13 cellular contexts compared by ENCODE assay signal in genomic region chr20:12053348-12053747, GRCh38.
DNase-seq lines count a peak whose midpoint lies in the region; ATAC-seq, FAIRE-seq and TF ChIP-seq lines count a peak whose summit lies in the region.
"Had no signal": no experiment of that assay in that cellular context is flagged by ENCODE, and none has a peak within 500 bp of the region (broad histone marks: within the 10 kb centered on the region; RNA-seq: fewer than 3 reads in every experiment).

No MANE protein-coding gene starts in this region.

- H3K27ac ChIP-seq in MM.1S (ENCODE audit: low read length) (peak overlapping the region; percentile 90), GM12878 (ENCODE audit: control insufficient read depth, insufficient read depth) (no peak overlapping the region)
- H3K27ac ChIP-seq: coronary artery, thoracic aorta had no signal

- H3K4me1 ChIP-seq in MM.1S (ENCODE audit: low read length): peaks cover 50% of the 10 kb centered on the region
- no peaks in the 10 kb centered on the region for H3K4me1 ChIP-seq in GM12878 (ENCODE audit: control insufficient read depth, insufficient read depth, low read length)

- H3K27me3 ChIP-seq in MM.1S (replicated peaks; ENCODE audit: insufficient read depth, low read length) (no peaks in the 10 kb centered on the region), GM12878 (replicated peaks in 1 of 2; ENCODE audit: control insufficient read depth in 2 of 2, insufficient read depth in 2 of 2, low read length in 1 of 2) (no peaks in the 10 kb centered on the region)

- peaks cover 3% of the 10 kb centered on the region; the same call in 1 of the 2 replicates for H3F3A ChIP-seq in MM.1S (ENCODE audit: insufficient read depth, low read length)

- SMC1A ChIA-PET in GM12878 (lab: Charles Lee; ENCODE audit: uncharacterized antibody, unreplicated experiment): no interaction called here

- ATAC-seq in GM12878 (peak; percentile 36), memory B cell (ENCODE audit: low read depth) (peak; percentile 44), HG02642 (IDR thresholded peaks at IDR 0.05; ENCODE audit: poor library complexity, unreplicated experiment) (no peak), GM18498 (IDR thresholded peaks at IDR 0.05; ENCODE audit: unreplicated experiment) (no peak), GM19452 (IDR thresholded peaks at IDR 0.05; ENCODE audit: unreplicated experiment) (no peak)

- in situ Hi-C loops in GM12878 (cut with MboI): no loop called here

- H3K9me2 ChIP-seq in MM.1S (replicated peaks; ENCODE audit: insufficient read depth, low read length): no peaks in the 10 kb centered on the region

- H3K9me3 Mint-ChIP-seq in memory B cell: peaks cover 2% of the 10 kb centered on the region
- H3K9me3 Mint-ChIP-seq: activated CD4-positive, alpha-beta memory T cell treated with anti-CD3 and anti-CD28 coated beads for 36 hours had no signal

- H3K36me3 ChIP-seq in MM.1S (replicated peaks; ENCODE audit: insufficient read depth, low read length) (no peaks in the 10 kb centered on the region), GM12878 (ENCODE audit: control insufficient read depth in 2 of 2, insufficient read depth in 2 of 2, low read length in 1 of 2) (no peaks in the 10 kb centered on the region)
- H3K36me3 ChIP-seq: thoracic aorta had no signal

- no peak for FAIRE-seq in GM12878 (lab: Jason Lieb, UNC)

- H3K27ac Mint-ChIP-seq in memory B cell: peak overlapping the region; percentile 33
- H3K27ac Mint-ChIP-seq: activated CD4-positive, alpha-beta memory T cell treated with anti-CD3 and anti-CD28 coated beads for 36 hours had no signal

- RAD21 ChIA-PET in GM12878 (lab: Charles Lee; ENCODE audit: unreplicated experiment): no interaction called here

- peaks cover 10% of the 10 kb centered on the region for H3K4me1 Mint-ChIP-seq in memory B cell

- no TSS peak for BruUV-seq in GM12878 (replicated peaks; lab: Mats Ljungman, UMichigan)

- H3K4me2 ChIP-seq in MM.1S (ENCODE audit: low read depth, low read length) (peak overlapping the region; percentile 45), GM12878 (ENCODE audit: control insufficient read depth, insufficient read depth) (no peak overlapping the region)

- H4K20me1 ChIP-seq in MM.1S (ENCODE audit: insufficient read depth, low read length): no peaks in the 10 kb centered on the region
- H4K20me1 ChIP-seq in GM12878 (ENCODE audit: control insufficient read depth, insufficient read depth): no peaks in the 10 kb centered on the region

- no peak for TF ChIP-seq RAD21 in GM12878 (IDR thresholded peaks at IDR 0.05; ENCODE audit: insufficient read depth, low read depth, low read length)

- intact Hi-C loops in GM12878 (cut with micrococcal nuclease; ENCODE audit: unreplicated experiment): no loop called here

- DNase-seq in EH (ENCODE audit: low read depth) (peak; percentile 29), MM.1S (peak; percentile 84), GM12878 (ENCODE audit: low read depth, low spot score) (peak; percentile 0), memory B cell (ENCODE audit: low spot score in 2 of 2) (no peak)
- no peak for DNase-seq in activated CD4-positive, alpha-beta T cell treated with anti-CD3 and anti-CD28 coated beads for 1 hour
- DNase-seq: activated CD4-positive, alpha-beta memory T cell treated with anti-CD3 and anti-CD28 coated beads for 36 hours; NCI-H526 treated with DMSO at 0.1 percent for 48 hours; stimulated activated CD4-positive, alpha-beta T cell treated with anti-CD3 and anti-CD28 coated beads, Interleukin-15, amount 100 ng/mL, for 24 hours had no signal

- no peak overlapping the region for H3K4me3 Mint-ChIP-seq in memory B cell
- H3K4me3 Mint-ChIP-seq: activated CD4-positive, alpha-beta memory T cell treated with anti-CD3 and anti-CD28 coated beads for 36 hours had no signal

- POLR2A ChIA-PET in GM12878 (lab: Charles Lee): no interaction called here

- H3K79me2 ChIP-seq in MM.1S (ENCODE audit: low read length) (no peaks in the 10 kb centered on the region), GM12878 (ENCODE audit: control insufficient read depth, insufficient read depth, low read length) (no peaks in the 10 kb centered on the region)

- H2AFZ ChIP-seq in MM.1S (ENCODE audit: low read length) (peak overlapping the region; percentile 78), GM12878 (ENCODE audit: control insufficient read depth, low read depth, low read length) (no peak overlapping the region)

- no peaks in the 10 kb centered on the region for H3K27me3 Mint-ChIP-seq in memory B cell
- H3K27me3 Mint-ChIP-seq: activated CD4-positive, alpha-beta memory T cell treated with anti-CD3 and anti-CD28 coated beads for 36 hours had no signal

- H3K36me3 Mint-ChIP-seq in memory B cell: no peaks in the 10 kb centered on the region
- H3K36me3 Mint-ChIP-seq: activated CD4-positive, alpha-beta memory T cell treated with anti-CD3 and anti-CD28 coated beads for 36 hours had no signal

- no peak overlapping the region for H3K4me3 ChIP-seq in MM.1S (ENCODE audit: low read length)
- no peak overlapping the region for H3K4me3 ChIP-seq in GM12878
- H3K4me3 ChIP-seq: coronary artery, thoracic aorta had no signal

- H3K9ac ChIP-seq in MM.1S (ENCODE audit: low read length) (peak overlapping the region; percentile 48), GM12878 (ENCODE audit: control insufficient read depth, insufficient read depth, low read length) (no peak overlapping the region)

- H3K9me3 ChIP-seq in MM.1S (replicated peaks; ENCODE audit: insufficient read depth, low read length) (no peaks in the 10 kb centered on the region), GM12878 (replicated peaks; ENCODE audit: control insufficient read depth, insufficient read depth, low read length) (no peaks in the 10 kb centered on the region; the same call in 2 of the 3 replicates)
- H3K9me3 ChIP-seq: thoracic aorta had no signal

- TF ChIP-seq POLR2A in GM12878 (IDR thresholded peaks at IDR 0.05; ENCODE audit: low read depth, low read length): no peak

- TF ChIP-seq EP300 in GM12878 (IDR thresholded peaks at IDR 0.05; ENCODE audit: borderline replicate concordance in 1 of 2, control insufficient read depth in 1 of 2, low read depth in 2 of 2, low read length in 2 of 2): no peak

- CTCF ChIA-PET in GM12878 (lab: Yijun Ruan, JAX): no interaction called here

- no peak for TF ChIP-seq CTCF in MM.1S (IDR thresholded peaks at IDR 0.05; ENCODE audit: low read length)
- no peak for TF ChIP-seq CTCF in GM12878 (IDR thresholded peaks at IDR 0.05 in 2 of 3, conservative IDR thresholded peaks at IDR 0.05 in 1 of 3; ENCODE audit: control insufficient read depth in 2 of 3, extremely low read depth in 1 of 3, insufficient read depth in 1 of 3, low read depth in 3 of 3, low read length in 3 of 3)

TF ChIP-seq in GM12878, 131 proteins besides CTCF, POLR2A, EP300 and RAD21:
- no peak for TF ChIP-seq SKIL (IDR thresholded peaks at IDR 0.05; ENCODE audit: low read depth, poor library complexity, severe bottlenecking)
- TF ChIP-seq BCL11A (IDR thresholded peaks at IDR 0.05; ENCODE audit: low read depth, low read length): no peak
- no peak for TF ChIP-seq CHD4 (IDR thresholded peaks at IDR 0.05)
- TF ChIP-seq BHLHE40 (IDR thresholded peaks at IDR 0.05; ENCODE audit: borderline replicate concordance in 1 of 2, low read depth in 2 of 2, low read length in 1 of 2): no peak
- no peak for TF ChIP-seq HCFC1 (IDR thresholded peaks at IDR 0.05; ENCODE audit: low read length)
- TF ChIP-seq RUNX3 (IDR thresholded peaks at IDR 0.05; ENCODE audit: low read length): peak; percentile 9; the same call in 1 of the 2 replicates
- TF ChIP-seq MEF2B (IDR thresholded peaks at IDR 0.05; ENCODE audit: partially characterized antibody, poor library complexity, severe bottlenecking): peak; percentile 50
- TF ChIP-seq YBX1 (IDR thresholded peaks at IDR 0.05): no peak
- TF ChIP-seq IKZF1 (conservative IDR thresholded peaks at IDR 0.05): 0 out of 2 replicates have a peak, but pooled peaks have one; percentile 20
- 0 out of 2 replicates have a peak, but pooled peaks have one; percentile 14 for TF ChIP-seq RAD51 (IDR thresholded peaks at IDR 0.05)
- no peak for TF ChIP-seq SUPT20H (IDR thresholded peaks at IDR 0.05; ENCODE audit: borderline replicate concordance, control insufficient read depth, low read depth, low read length)

Comparison
In these comparisons a context has a peak if more than half of its experiments do, and no peak if none do; other contexts are left out.
1. DNase-seq: peak in EH (single experiment), MM.1S (single experiment) and GM12878 (single experiment); none in memory B cell (0 of 2) and activated CD4-positive, alpha-beta T cell treated with anti-CD3 and anti-CD28 coated beads for 1 hour (single experiment).
2. ATAC-seq: peak in GM12878 (single experiment) and memory B cell (single experiment); none in HG02642 (single experiment), GM18498 (single experiment) and GM19452 (single experiment).